ENCODE assay signal across 1 cellular context in genomic region chr21:41865002-41865777, GRCh38.
A peak's percentile ranks its signal among the peaks of the same experiment; 100 is the strongest.
TF ChIP-seq lines count a peak whose summit lies in the region.

No MANE protein-coding gene starts in this region.

TF ChIP-seq in K562, 482 proteins besides CTCF, POLR2A, EP300 and RAD21 (continued from another document and continues in another):
- TF ChIP-seq THRA (IDR thresholded peaks at IDR 0.05) = no peak
- TF ChIP-seq ZNF318 (IDR thresholded peaks at IDR 0.05; ENCODE audit: borderline replicate concordance in 1 of 2, low read depth in 1 of 2) = no peak
- TF ChIP-seq POLR2H (tag; IDR thresholded peaks at IDR 0.05; ENCODE audit: low read depth) = no peak
- no peak for TF ChIP-seq FOXM1 (IDR thresholded peaks at IDR 0.05; ENCODE audit: low read depth)
- TF ChIP-seq FOXM1 (CRISPR knock-in tag; IDR thresholded peaks at IDR 0.05; ENCODE audit: low read depth) = no peak
- no peak for TF ChIP-seq DACH1 (IDR thresholded peaks at IDR 0.05; ENCODE audit: partially characterized antibody)
- 0 out of 2 replicates have a peak, but pooled peaks have one; percentile 23 for TF ChIP-seq ELF4 (CRISPR knock-in tag; IDR thresholded peaks at IDR 0.05)
- peak; percentile 78 for TF ChIP-seq ZNF263 (CRISPR knock-in tag; IDR thresholded peaks at IDR 0.05; ENCODE audit: borderline replicate concordance)
- no peak for TF ChIP-seq RUNX1 (IDR thresholded peaks at IDR 0.05; ENCODE audit: low read depth)
- TF ChIP-seq TAF15 (IDR thresholded peaks at IDR 0.05; ENCODE audit: low read depth, low read length) = no peak
- TF ChIP-seq JUNB (CRISPR knock-in tag; conservative IDR thresholded peaks at IDR 0.05) = no peak
- no peak for TF ChIP-seq TBP (optimal IDR thresholded peaks at IDR 0.05; ENCODE audit: low read depth, low read length)
- TF ChIP-seq FOXK1 (CRISPR knock-in tag; IDR thresholded peaks at IDR 0.05; ENCODE audit: borderline replicate concordance) = no peak
- TF ChIP-seq XRCC4 (IDR thresholded peaks at IDR 0.05; ENCODE audit: extremely low read depth, insufficient read depth, insufficient read length) = no peak
- TF ChIP-seq E2F1 (CRISPR knock-in tag; IDR thresholded peaks at IDR 0.05) = no peak
- TF ChIP-seq SMARCE1 (IDR thresholded peaks at IDR 0.05) = 0 out of 2 replicates have a peak, but pooled peaks have one; percentile 39
- TF ChIP-seq ADNP (tag; IDR thresholded peaks at IDR 0.05) = no peak
- no peak for TF ChIP-seq ILF3 (IDR thresholded peaks at IDR 0.05; ENCODE audit: borderline replicate concordance)
- no peak for TF ChIP-seq SRF (CRISPR knock-in tag; IDR thresholded peaks at IDR 0.05)
- no peak for TF ChIP-seq NEUROD1 (IDR thresholded peaks at IDR 0.05; ENCODE audit: borderline replicate concordance, low read depth, low read length, partially characterized antibody)
- no peak for TF ChIP-seq CUX1 (CRISPR knock-in tag; IDR thresholded peaks at IDR 0.05)
- TF ChIP-seq KAT7 (CRISPR knock-in tag; IDR thresholded peaks at IDR 0.05; ENCODE audit: borderline replicate concordance) = no peak
- peak; percentile 28; the same call in 1 of the 2 replicates for TF ChIP-seq CREM (IDR thresholded peaks at IDR 0.05; ENCODE audit: low read depth)
- TF ChIP-seq CXXC5 (CRISPR knock-in tag; IDR thresholded peaks at IDR 0.05) = peak; percentile 34; the same call in 1 of the 2 replicates
- no peak for TF ChIP-seq ZNF57 (CRISPR knock-in tag; IDR thresholded peaks at IDR 0.05)
- no peak for TF ChIP-seq ZNF24 (IDR thresholded peaks at IDR 0.05)
- TF ChIP-seq MTA1 (IDR thresholded peaks at IDR 0.05; ENCODE audit: borderline replicate concordance) = peak; percentile 54; the same call in 1 of the 2 replicates
- no peak for TF ChIP-seq ZFP30 (CRISPR knock-in tag; IDR thresholded peaks at IDR 0.05; ENCODE audit: borderline replicate concordance)
- TF ChIP-seq NBN (IDR thresholded peaks at IDR 0.05; ENCODE audit: low read depth) = 0 out of 2 replicates have a peak, but pooled peaks have one; percentile 26
- TF ChIP-seq JUN (IDR thresholded peaks at IDR 0.05; ENCODE audit: borderline replicate concordance, low read depth, low read length) = no peak
- TF ChIP-seq JUN (CRISPR knock-in tag; IDR thresholded peaks at IDR 0.05; ENCODE audit: borderline replicate concordance) = no peak
- TF ChIP-seq BRD9 (IDR thresholded peaks at IDR 0.05; ENCODE audit: low read depth, partially characterized antibody) = no peak
- no peak for TF ChIP-seq ZNF253 (CRISPR knock-in tag; conservative IDR thresholded peaks at IDR 0.05)
- TF ChIP-seq ZNF134 (CRISPR knock-in tag; conservative IDR thresholded peaks at IDR 0.05) = no peak
- TF ChIP-seq MYC (IDR thresholded peaks at IDR 0.05; ENCODE audit: low read depth, low read length) = peak; percentile 17; the same call in 1 of the 2 replicates
- no peak for TF ChIP-seq MYC (CRISPR knock-in tag; IDR thresholded peaks at IDR 0.05; ENCODE audit: borderline replicate concordance, low read depth)
- no peak for TF ChIP-seq ZNF41 (CRISPR knock-in tag; conservative IDR thresholded peaks at IDR 0.05)
- TF ChIP-seq GMEB1 (CRISPR knock-in tag; IDR thresholded peaks at IDR 0.05) = no peak
- TF ChIP-seq LARP7 (IDR thresholded peaks at IDR 0.05) = 0 out of 2 replicates have a peak, but pooled peaks have one; percentile 40
- no peak for TF ChIP-seq CHD2 (IDR thresholded peaks at IDR 0.05; ENCODE audit: low read depth, low read length)
- TF ChIP-seq BMI1 (IDR thresholded peaks at IDR 0.05; ENCODE audit: low read length) = no peak
- no peak; the same call in 1 of the 2 replicates for TF ChIP-seq VEZF1 (CRISPR knock-in tag; IDR thresholded peaks at IDR 0.05)
- TF ChIP-seq E2F5 (CRISPR knock-in tag; IDR thresholded peaks at IDR 0.05) = no peak
- TF ChIP-seq SMARCA5 (IDR thresholded peaks at IDR 0.05) = peak; percentile 57; the same call in 1 of the 2 replicates
- no peak for TF ChIP-seq EP400 (IDR thresholded peaks at IDR 0.05)
- peak; percentile 46; the same call in 1 of the 2 replicates for TF ChIP-seq ELF1 (tag; IDR thresholded peaks at IDR 0.05)
- no peak for TF ChIP-seq NFIX (CRISPR knock-in tag; IDR thresholded peaks at IDR 0.05; ENCODE audit: low read depth)
- no peak for TF ChIP-seq MED1 (CRISPR knock-in tag; IDR thresholded peaks at IDR 0.05; ENCODE audit: borderline replicate concordance)
- no peak for TF ChIP-seq GTF2F1 (IDR thresholded peaks at IDR 0.05; ENCODE audit: low read depth, low read length)
